In genomic region chr11:83284501-83285051, GRCh38 we compare ENCODE assay signal across 1 cellular context.
TF ChIP-seq lines count a peak whose summit lies in the region.

No MANE protein-coding gene starts in this region.

TF ChIP-seq in HepG2, 621 proteins besides CTCF, POLR2A, EP300 and RAD21 (continued from another document and continues in another):
- TF ChIP-seq ATF3 (CRISPR knock-in tag; IDR thresholded peaks at IDR 0.05), result no peak
- TF ChIP-seq PAF1 (CRISPR knock-in tag; IDR thresholded peaks at IDR 0.05), result no peak
- no peak for TF ChIP-seq ZHX2 (IDR thresholded peaks at IDR 0.05; ENCODE audit: low read depth)
- TF ChIP-seq ZHX2 (CRISPR knock-in tag; IDR thresholded peaks at IDR 0.05; ENCODE audit: borderline replicate concordance), result no peak
- no peak for TF ChIP-seq NFYB (CRISPR knock-in tag; IDR thresholded peaks at IDR 0.05)
- no peak for TF ChIP-seq E2F2 (CRISPR knock-in tag; IDR thresholded peaks at IDR 0.05; ENCODE audit: borderline replicate concordance)
- no peak for TF ChIP-seq SNAPC4 (CRISPR knock-in tag; IDR thresholded peaks at IDR 0.05)
- no peak for TF ChIP-seq FOXO1 (CRISPR knock-in tag; IDR thresholded peaks at IDR 0.05)
- TF ChIP-seq ELF3 (CRISPR knock-in tag; IDR thresholded peaks at IDR 0.05), result 0 out of 2 replicates have a peak, but pooled peaks have one; percentile 31
- no peak for TF ChIP-seq MXD3 (CRISPR knock-in tag; IDR thresholded peaks at IDR 0.05)
- TF ChIP-seq ZNF317 (CRISPR knock-in tag; IDR thresholded peaks at IDR 0.05), result no peak
- TF ChIP-seq FOXP4 (CRISPR knock-in tag; IDR thresholded peaks at IDR 0.05), result peak; percentile 44; the same call in 1 of the 2 replicates
- TF ChIP-seq ZNF263 (CRISPR knock-in tag; IDR thresholded peaks at IDR 0.05), result no peak
- no peak for TF ChIP-seq ZBTB38 (CRISPR knock-in tag; IDR thresholded peaks at IDR 0.05)
- no peak for TF ChIP-seq CBX2 (IDR thresholded peaks at IDR 0.05; ENCODE audit: low read depth, low read length)
- no peak for TF ChIP-seq CBX2 (CRISPR knock-in tag; IDR thresholded peaks at IDR 0.05; ENCODE audit: low read depth)
- peak; percentile 67; the same call in 1 of the 2 replicates for TF ChIP-seq EHMT2 (IDR thresholded peaks at IDR 0.05; ENCODE audit: borderline replicate concordance, low read depth, low read length)
- TF ChIP-seq NR2F1 (CRISPR knock-in tag; IDR thresholded peaks at IDR 0.05), result peak; percentile 80 to 96
- TF ChIP-seq NPAS2 (CRISPR knock-in tag; IDR thresholded peaks at IDR 0.05; ENCODE audit: borderline replicate concordance), result no peak
- peak; percentile 27; the same call in 1 of the 2 replicates for TF ChIP-seq HHEX (CRISPR knock-in tag; IDR thresholded peaks at IDR 0.05)
- TF ChIP-seq LRRFIP1 (CRISPR knock-in tag; conservative IDR thresholded peaks at IDR 0.05), result no peak
- no peak for TF ChIP-seq ARHGAP35 (CRISPR knock-in tag; IDR thresholded peaks at IDR 0.05; ENCODE audit: borderline replicate concordance)
- no peak for TF ChIP-seq RXRA (CRISPR knock-in tag; IDR thresholded peaks at IDR 0.05)
- TF ChIP-seq ZBTB33 (CRISPR knock-in tag; IDR thresholded peaks at IDR 0.05), result no peak
- no peak for TF ChIP-seq ZNF720 (CRISPR knock-in tag; IDR thresholded peaks at IDR 0.05)
- no peak for TF ChIP-seq RBAK (CRISPR knock-in tag; IDR thresholded peaks at IDR 0.05)
- no peak for TF ChIP-seq ZNF746 (CRISPR knock-in tag; IDR thresholded peaks at IDR 0.05)
- TF ChIP-seq HMGXB3 (CRISPR knock-in tag; IDR thresholded peaks at IDR 0.05; ENCODE audit: borderline replicate concordance), result no peak
- TF ChIP-seq ZNF235 (CRISPR knock-in tag; IDR thresholded peaks at IDR 0.05; ENCODE audit: borderline replicate concordance), result no peak
- no peak for TF ChIP-seq ZNF788 (CRISPR knock-in tag; IDR thresholded peaks at IDR 0.05; ENCODE audit: borderline replicate concordance)
- TF ChIP-seq PHF8 (CRISPR knock-in tag; IDR thresholded peaks at IDR 0.05), result no peak
- TF ChIP-seq ZNF326 (CRISPR knock-in tag; IDR thresholded peaks at IDR 0.05; ENCODE audit: borderline replicate concordance), result no peak
- TF ChIP-seq ZKSCAN1 (IDR thresholded peaks at IDR 0.05; ENCODE audit: low read length), result no peak
- TF ChIP-seq SOX6 (IDR thresholded peaks at IDR 0.05), result no peak
- TF ChIP-seq SOX6 (CRISPR knock-in tag; IDR thresholded peaks at IDR 0.05), result peak; percentile 33; the same call in 1 of the 2 replicates
